ENCODE assay signal across 8 cellular contexts in genomic region chr19:12788682-12789097, GRCh38. TPM values are rescaled to one million over a fixed set of nuclear protein-coding genes. Genes with fewer than 3 reads are reported as not detected.
DNase-seq lines count a peak whose midpoint lies in the region; ATAC-seq and TF ChIP-seq lines count a peak whose summit lies in the region.

No MANE protein-coding gene starts in this region.

- peaks cover 1 to 30% (median 13%) of the 10 kb centered on the region in 4 donors for H3K4me1 ChIP-seq in right lobe of liver

- POLR2A ChIA-PET in T-cell (lab: Charles Lee): no interaction called here

- peaks cover 50% of the 10 kb centered on the region for H3K36me3 Mint-ChIP-seq in Calu3 (ENCODE audit: insufficient read depth, unreplicated experiment)
- no peaks in the 10 kb centered on the region for H3K36me3 Mint-ChIP-seq in T-cell
- H3K36me3 Mint-ChIP-seq in dendritic cell treated with granulocyte-macrophage colony-stimulating factor and Interleukin-4, amounts not matched to agents 40 ng/mL and 50 ng/mL, for 4 days (ENCODE audit: low read depth): peaks cover 44% of the 10 kb centered on the region

- BruUV-seq in Calu3 (replicated peaks; lab: Mats Ljungman, UMichigan): no TSS peak

- H3K27ac ChIP-seq in HL-60 (replicated peaks) (peak overlapping the region; percentile 95), right lobe of liver (peak overlapping the region; percentile 96 to 100 (median 99))

- intact Hi-C loops in Calu3 (cut with micrococcal nuclease; ENCODE audit: unreplicated experiment): no loop called here
- intact Hi-C loops in dendritic cell treated with granulocyte-macrophage colony-stimulating factor and Interleukin-4, amounts not matched to agents 40 ng/mL and 50 ng/mL, for 4 days (cut with micrococcal nuclease): no loop called here
- intact Hi-C loops in right lobe of liver (cut with DNase I): no loop called here

- no peak for TF ChIP-seq POLR2A in right lobe of liver (IDR thresholded peaks at IDR 0.05)

- peak; percentile 65 for DNase-seq in Calu3
- DNase-seq in HL-60 (ENCODE audit: low read depth in 1 of 2, low spot score in 1 of 2): peak in 1 of 2 experiments; percentile 77
- peak in 18 of 34 experiments; percentile 33 to 62 (median 54) for DNase-seq in T-cell
- peak in 2 of 3 donors; percentile 88 to 90 for DNase-seq in right lobe of liver
- DNase-seq in stimulated activated naive CD8-positive, alpha-beta T cell treated with anti-CD3 and anti-CD28 coated beads, Interleukin-15, amount 100 ng/mL, for 72 hours: peak; percentile 37 to 72

- H3K27ac Mint-ChIP-seq in Calu3 (ENCODE audit: unreplicated experiment) (peak overlapping the region; percentile 98), T-cell (peak overlapping the region; percentile 96 to 97)
- no peak overlapping the region for H3K27ac Mint-ChIP-seq in dendritic cell treated with granulocyte-macrophage colony-stimulating factor and Interleukin-4, amounts not matched to agents 40 ng/mL and 50 ng/mL, for 4 days
- peak overlapping the region; percentile 91 to 97 for H3K27ac Mint-ChIP-seq in stimulated activated naive CD8-positive, alpha-beta T cell treated with anti-CD3 and anti-CD28 coated beads, Interleukin-15, amount 100 ng/mL, for 72 hours

- H3K9me3 ChIP-seq in right lobe of liver: no peaks in the 10 kb centered on the region

- TF ChIP-seq CTCF in Calu3 (IDR thresholded peaks at IDR 0.05; ENCODE audit: unreplicated experiment) (no peak), HL-60 (IDR thresholded peaks at IDR 0.05; ENCODE audit: insufficient read depth, low read length) (no peak), right lobe of liver (IDR thresholded peaks at IDR 0.05) (no peak)

- H3K4me1 Mint-ChIP-seq in Calu3 (ENCODE audit: low read depth, unreplicated experiment) (peaks cover 24% of the 10 kb centered on the region), T-cell (peaks cover 17 to 27% (median 26%) of the 10 kb centered on the region in 3 donors)
- peaks cover 31% of the 10 kb centered on the region for H3K4me1 Mint-ChIP-seq in dendritic cell treated with granulocyte-macrophage colony-stimulating factor and Interleukin-4, amounts not matched to agents 40 ng/mL and 50 ng/mL, for 4 days (ENCODE audit: low read depth)
- peaks cover 13% of the 10 kb centered on the region for H3K4me1 Mint-ChIP-seq in stimulated activated naive CD8-positive, alpha-beta T cell treated with anti-CD3 and anti-CD28 coated beads, Interleukin-15, amount 100 ng/mL, for 72 hours

- no peaks in the 10 kb centered on the region for H3K36me3 ChIP-seq in right lobe of liver

- H3K9me3 Mint-ChIP-seq in Calu3 (ENCODE audit: low read depth, unreplicated experiment): no peaks in the 10 kb centered on the region
- no peaks in the 10 kb centered on the region for H3K9me3 Mint-ChIP-seq in T-cell
- no peaks in the 10 kb centered on the region for H3K9me3 Mint-ChIP-seq in dendritic cell treated with granulocyte-macrophage colony-stimulating factor and Interleukin-4, amounts not matched to agents 40 ng/mL and 50 ng/mL, for 4 days
- no peaks in the 10 kb centered on the region for H3K9me3 Mint-ChIP-seq in stimulated activated naive CD8-positive, alpha-beta T cell treated with anti-CD3 and anti-CD28 coated beads, Interleukin-15, amount 100 ng/mL, for 72 hours

- H3K27me3 ChIP-seq in HL-60 (ENCODE audit: insufficient read depth, poor library complexity, severe bottlenecking) (no peaks in the 10 kb centered on the region), right lobe of liver (no peaks in the 10 kb centered on the region)

- WGBS in right lobe of liver (ENCODE audit: insufficient coverage, low coverage, low lambda C conversion rate, missing lambda C conversion rate): 1% methylated on average over 10 of the region's 12 CpGs

- H3K27me3 Mint-ChIP-seq in Calu3 (ENCODE audit: unreplicated experiment) (no peaks in the 10 kb centered on the region), T-cell (no peaks in the 10 kb centered on the region)
- no peaks in the 10 kb centered on the region for H3K27me3 Mint-ChIP-seq in dendritic cell treated with granulocyte-macrophage colony-stimulating factor and Interleukin-4, amounts not matched to agents 40 ng/mL and 50 ng/mL, for 4 days
- H3K27me3 Mint-ChIP-seq in stimulated activated naive CD8-positive, alpha-beta T cell treated with anti-CD3 and anti-CD28 coated beads, Interleukin-15, amount 100 ng/mL, for 72 hours: no peaks in the 10 kb centered on the region

- H3K4me3 ChIP-seq in HL-60 (replicated peaks; ENCODE audit: insufficient read depth, low read length) (peak overlapping the region; percentile 42), right lobe of liver (peak overlapping the region; percentile 48 to 90 (median 81))

- ATAC-seq in T-cell (replicated peaks in 1 of 4) (no peak), right lobe of liver (peak in 2 of 4 donors; percentile 0 to 1), HG03520 (IDR thresholded peaks at IDR 0.05; ENCODE audit: unreplicated experiment) (no peak), GM21367 (IDR thresholded peaks at IDR 0.05; ENCODE audit: unreplicated experiment) (no peak)
- ATAC-seq in stimulated activated naive CD8-positive, alpha-beta T cell treated with anti-CD3 and anti-CD28 coated beads, Interleukin-15, amount 100 ng/mL, for 72 hours: no peak

- CTCF ChIA-PET in Calu3 (lab: Charles Lee): interaction anchor here (0.8 kb wide), 1 partner anchor 11 kb away, joined by 5 read pairs; no protein-coding TSS in a partner anchor
- CTCF ChIA-PET in T-cell (lab: Charles Lee): no interaction called here

- peak overlapping the region; percentile 86 for H3K4me3 Mint-ChIP-seq in Calu3 (ENCODE audit: low read depth, unreplicated experiment)
- peak overlapping the region; percentile 73 to 92 (median 77) for H3K4me3 Mint-ChIP-seq in T-cell
- H3K4me3 Mint-ChIP-seq in dendritic cell treated with granulocyte-macrophage colony-stimulating factor and Interleukin-4, amounts not matched to agents 40 ng/mL and 50 ng/mL, for 4 days: peak overlapping the region; percentile 91
- H3K4me3 Mint-ChIP-seq in stimulated activated naive CD8-positive, alpha-beta T cell treated with anti-CD3 and anti-CD28 coated beads, Interleukin-15, amount 100 ng/mL, for 72 hours: peak overlapping the region; percentile 95 to 97

RNA-seq across cellular contexts. Expression of gene JUNB, which starts 2.6 kb away (rescaled TPM):
- total RNA-seq in Calu3 (2022) (113 and 116 TPM in 2 replicates), T-cell (1,000 to 10,000 TPM in 2 of 5 donors, 100 to 1,000 TPM in 3; 117 to 2,289 (median 138) TPM), right lobe of liver (100 to 1,000 TPM in 2 of 6 experiments, 10 to 100 TPM in 4; 10.2 to 378 (median 66.0) TPM)

RNA-seq across cellular contexts. Expression of gene PRDX2, which starts 12.9 kb away (rescaled TPM):
- 121 and 135 TPM in 2 replicates for total RNA-seq in Calu3 (2022)
- 100 to 1,000 TPM in 3 of 5 donors, 10 to 100 TPM in 2; 94.5 to 150 (median 134) TPM for total RNA-seq in T-cell
- 100 to 1,000 TPM; 164 to 466 (median 202) TPM for total RNA-seq in right lobe of liver

RNA-seq across cellular contexts. Expression of gene THSD8, which starts 13.2 kb away (rescaled TPM):
- total RNA-seq in Calu3 (2022): 14.0 and 16.1 TPM in 2 replicates
- 1 to 10 TPM in 1 of 5 donors, under 1 TPM in 3, not detected in 1; 0.63 to 2.4 (median 0.97) TPM for total RNA-seq in T-cell
- total RNA-seq in right lobe of liver: 1 to 10 TPM in 3 of 6 experiments, under 1 TPM in 2, not detected in 1; 0.62 to 2.0 (median 1.2) TPM

RNA-seq across cellular contexts. Expression of gene HOOK2, which starts 13.3 kb away (rescaled TPM):
- total RNA-seq in Calu3 (2022) (69.0 and 70.7 TPM in 2 replicates), T-cell (10 to 100 TPM; 19.7 to 26.6 (median 22.8) TPM), right lobe of liver (10 to 100 TPM; 16.6 to 34.5 (median 17.6) TPM)

RNA-seq across cellular contexts. Expression of gene RNASEH2A, which starts 17.7 kb away (rescaled TPM):
- total RNA-seq in Calu3 (2022): 30.6 and 41.6 TPM in 2 replicates
- 10 to 100 TPM in 3 of 5 donors, 1 to 10 TPM in 2; 4.7 to 18.0 (median 15.0) TPM for total RNA-seq in T-cell
- total RNA-seq in right lobe of liver: 1 to 10 TPM; 2.1 to 7.1 (median 3.7) TPM
